In the genomic region with DNA sequence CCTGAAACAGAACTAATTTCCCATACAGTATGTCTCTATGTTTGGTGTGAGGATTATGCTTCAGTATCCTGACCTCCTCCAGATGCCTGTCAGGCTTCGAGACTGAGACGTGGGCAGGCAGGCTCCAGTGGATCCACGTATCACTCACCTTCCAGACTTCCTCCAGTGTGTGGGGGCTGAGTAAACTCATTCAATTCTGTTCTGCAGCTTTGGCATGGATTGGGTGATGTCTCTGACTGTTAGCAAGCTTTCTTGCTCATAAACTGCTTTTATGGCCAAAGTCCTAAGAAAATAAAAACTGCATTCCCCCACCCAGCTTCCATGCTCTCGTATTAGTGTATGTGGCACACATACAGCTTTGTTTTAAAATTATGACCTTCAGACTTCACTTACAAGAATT, we compare ENCODE assay signal across 29 cellular contexts. TPM values are rescaled to one million over a fixed set of nuclear protein-coding genes. Genes with fewer than 3 reads are reported as not detected.
A peak's percentile ranks its signal among the peaks of the same experiment; 100 is the strongest.
DNase-seq lines count a peak whose midpoint lies in the region; ATAC-seq and TF ChIP-seq lines count a peak whose summit lies in the region.
"Had no signal": no experiment of that assay in that cellular context is flagged by ENCODE, and none has a peak within 500 bp of the region (broad histone marks: within the 10 kb centered on the region; RNA-seq: fewer than 3 reads in every experiment).

No MANE protein-coding gene starts in this region.

- peak overlapping the region; percentile 45 for H3K27ac Mint-ChIP-seq in HFFc6
- no peak overlapping the region for H3K27ac Mint-ChIP-seq in activated T-cell treated with anti-CD3 and anti-CD28 coated beads, Interleukin-2, amount 50 U/mL, for 72 hours
- H3K27ac Mint-ChIP-seq: activated naive CD4-positive, alpha-beta T cell treated with anti-CD3 and anti-CD28 coated beads, Interleukin-2, amount 10 ng/mL, durations not matched to agents 7 days and 5 days; activated T-helper 1 cell treated with anti-CD3 and anti-CD28 coated beads, Interleukin-12 subunit alpha, Interleukin-12 subunit beta, Interleukin-2, Interleukin-4 antibody, amounts not matched to agents 30 ng/mL and 10 ng/mL and 1 ng/mL, durations not matched to agents 14 hours and 24 hours and 36 hours; IgD-negative memory B cell had no signal

- TF ChIP-seq CTCF in HFFc6 (IDR thresholded peaks at IDR 0.05) (no peak), astrocyte of the spinal cord (IDR thresholded peaks at IDR 0.05; ENCODE audit: low read depth, low read length) (no peak), foreskin fibroblast (IDR thresholded peaks at IDR 0.05; ENCODE audit: low read depth, low read length) (no peak)

- H3K9me3 Mint-ChIP-seq in HFFc6, result no peaks in the 10 kb centered on the region
- H3K9me3 Mint-ChIP-seq in activated T-cell treated with anti-CD3 and anti-CD28 coated beads, Interleukin-2, amount 50 U/mL, for 72 hours, result no peaks in the 10 kb centered on the region
- H3K9me3 Mint-ChIP-seq: activated naive CD4-positive, alpha-beta T cell treated with anti-CD3 and anti-CD28 coated beads, Interleukin-2, amount 10 ng/mL, durations not matched to agents 7 days and 5 days; activated T-helper 1 cell treated with anti-CD3 and anti-CD28 coated beads, Interleukin-12 subunit alpha, Interleukin-12 subunit beta, Interleukin-2, Interleukin-4 antibody, amounts not matched to agents 30 ng/mL and 10 ng/mL and 1 ng/mL, durations not matched to agents 14 hours and 24 hours and 36 hours; IgD-negative memory B cell; naive B cell had no signal

- no peaks in the 10 kb centered on the region for H3K27me3 Mint-ChIP-seq in HFFc6 (ENCODE audit: insufficient read depth)
- H3K27me3 Mint-ChIP-seq in activated T-cell treated with anti-CD3 and anti-CD28 coated beads, Interleukin-2, amount 50 U/mL, for 72 hours (ENCODE audit: low read depth), result no peaks in the 10 kb centered on the region
- H3K27me3 Mint-ChIP-seq: activated naive CD4-positive, alpha-beta T cell treated with anti-CD3 and anti-CD28 coated beads, Interleukin-2, amount 10 ng/mL, durations not matched to agents 7 days and 5 days; IgD-negative memory B cell; naive B cell had no signal

- peaks cover 77% of the 10 kb centered on the region for H3K4me1 Mint-ChIP-seq in HFFc6 (ENCODE audit: low read depth)
- H3K4me1 Mint-ChIP-seq in activated T-cell treated with anti-CD3 and anti-CD28 coated beads, Interleukin-2, amount 50 U/mL, for 72 hours (ENCODE audit: low read depth), result no peaks in the 10 kb centered on the region
- H3K4me1 Mint-ChIP-seq: activated naive CD4-positive, alpha-beta T cell treated with anti-CD3 and anti-CD28 coated beads, Interleukin-2, amount 10 ng/mL, durations not matched to agents 7 days and 5 days; IgD-negative memory B cell; naive B cell had no signal

- in situ Hi-C loops in astrocyte of the spinal cord (cut with HindIII; ENCODE audit: low sequenced_read_pairs), result no loop called here

- H3K36me3 Mint-ChIP-seq in HFFc6 (ENCODE audit: low read depth), result peaks cover 32% of the 10 kb centered on the region
- peaks cover 4 to 20% of the 10 kb centered on the region in 2 donors for H3K36me3 Mint-ChIP-seq in activated T-cell treated with anti-CD3 and anti-CD28 coated beads, Interleukin-2, amount 50 U/mL, for 72 hours (ENCODE audit: insufficient read depth in 2 of 2)

- ATAC-seq in GM21619 (IDR thresholded peaks at IDR 0.05; ENCODE audit: unreplicated experiment), result no peak
- ATAC-seq in activated T-cell treated with anti-CD3 and anti-CD28 coated beads, Interleukin-2, amount 50 U/mL, for 72 hours (replicated peaks in 1 of 2), result no peak
- ATAC-seq: activated CD4-positive, CD25-positive, alpha-beta regulatory T cell treated with anti-CD3 and anti-CD28 coated beads, Interleukin-2, amount 50 U/mL, for 24 hours; left lung; upper lobe of right lung had no signal

- no peak overlapping the region for H3K4me3 Mint-ChIP-seq in HFFc6
- no peak overlapping the region for H3K4me3 Mint-ChIP-seq in activated T-cell treated with anti-CD3 and anti-CD28 coated beads, Interleukin-2, amount 50 U/mL, for 72 hours
- H3K4me3 Mint-ChIP-seq: activated naive CD4-positive, alpha-beta T cell treated with anti-CD3 and anti-CD28 coated beads, Interleukin-2, amount 10 ng/mL, durations not matched to agents 7 days and 5 days; activated T-helper 1 cell treated with anti-CD3 and anti-CD28 coated beads, Interleukin-12 subunit alpha, Interleukin-12 subunit beta, Interleukin-2, Interleukin-4 antibody, amounts not matched to agents 30 ng/mL and 10 ng/mL and 1 ng/mL, durations not matched to agents 14 hours and 24 hours and 36 hours; IgD-negative memory B cell; naive B cell had no signal

- H3K4me3 ChIP-seq in astrocyte of the spinal cord (ENCODE audit: low read depth, low read length) (no peak overlapping the region), foreskin fibroblast (ENCODE audit: low read depth in 1 of 2, low read length in 2 of 2) (no peak overlapping the region)
- H3K4me3 ChIP-seq: left lung, Peyer's patch, upper lobe of right lung had no signal

- no peak for DNase-seq in HFFc6
- peak; percentile 52 for DNase-seq in astrocyte of the spinal cord (ENCODE audit: low read depth, low spot score)
- DNase-seq in foreskin fibroblast, result peak; percentile 25 to 62
- peak; percentile 21 for DNase-seq in renal cortical epithelial cell (ENCODE audit: low read depth)
- DNase-seq in activated T-cell treated with anti-CD3 and anti-CD28 coated beads, Interleukin-2, amount 50 U/mL, for 72 hours, result no peak
- DNase-seq in hypothalamus (lab: John Stamatoyannopoulos, UW), result no peak
- no peak for DNase-seq in stimulated activated CD4-positive, alpha-beta T cell treated with anti-CD3 and anti-CD28 coated beads, Interleukin-1b, Interleukin-23, amount 100 ng/mL, for 48 hours
- DNase-seq: ACHN; activated CD4-positive, alpha-beta T cell treated with anti-CD3 and anti-CD28 coated beads, Interleukin-2, amount 50 U/mL, for 48 hours; activated naive CD4-positive, alpha-beta T cell treated with anti-CD3 and anti-CD28 coated beads, Interleukin-2, amount 10 ng/mL, durations not matched to agents 7 days and 5 days; BE2C; cerebellar nuclear complex; DMS153; effector memory CD4-positive, alpha-beta T cell; erythroblast; foreskin melanocyte; left lung; mesendoderm; naive B cell; NCI-H1092; NCI-H1930; NCI-H526 treated with DMSO at 0.1 percent for 48 hours; Peyer's patch; stimulated activated CD4-positive, alpha-beta T cell treated with anti-CD3 and anti-CD28 coated beads, Interleukin-4, amount 100 ng/mL, for 1 hour; upper lobe of right lung had no signal

RNA-seq across cellular contexts. Expression of a gene that starts 53.6 kb away (rescaled TPM):
- total RNA-seq in HFFc6 (2021; fragmentation: NEBNext Ultra II Directional; extraction: Animal tissue kit (Norgen Biotek cat#: 25700)), result 10 to 100 TPM; 13.4 to 17.2 (median 14.4) TPM
- total RNA-seq in renal cortical epithelial cell, result 25.2 and 40.5 TPM in 2 replicates
- 10 to 100 TPM; 34.1 to 39.3 TPM for total RNA-seq in activated T-cell treated with anti-CD3 and anti-CD28 coated beads, Interleukin-2, amount 50 U/mL, for 72 hours

Comparison
In these comparisons a context has a peak if more than half of its experiments do, and no peak if none do; other contexts are left out.
1. DNase-seq: peak in astrocyte of the spinal cord (single experiment), foreskin fibroblast (2 of 2) and renal cortical epithelial cell (single experiment); none in HFFc6 (single experiment), activated T-cell treated with anti-CD3 and anti-CD28 coated beads, Interleukin-2, amount 50 U/mL, for 72 hours (0 of 2), hypothalamus (0 of 51) and stimulated activated CD4-positive, alpha-beta T cell treated with anti-CD3 and anti-CD28 coated beads, Interleukin-1b, Interleukin-23, amount 100 ng/mL, for 48 hours (single experiment).